Comparison of ENCODE assay signal across 7 cellular contexts in genomic region chr3:97910236-97910831, GRCh38.
A peak's percentile ranks its signal among the peaks of the same experiment; 100 is the strongest.
DNase-seq lines count a peak whose midpoint lies in the region; ATAC-seq and TF ChIP-seq lines count a peak whose summit lies in the region.
"Not testable (repeated sequence)": the region's sequence is repeated elsewhere in the genome, so short reads cannot be mapped to it uniquely, and the experiment has no call there.

No MANE protein-coding gene starts in this region.

- H3K4me1 ChIP-seq in DND-41 (ENCODE audit: insufficient read depth, low read length): peaks cover 26% of the 10 kb centered on the region
- peaks cover 11% of the 10 kb centered on the region; the same call in 1 of the 2 replicates for H3K4me1 ChIP-seq in HUES64 (ENCODE audit: insufficient read depth, low read length)
- not testable (repeated sequence) for H3K4me1 ChIP-seq in heart left ventricle, neural progenitor cell

- WGBS in HUES64: 61% methylated on average over 22 of the region's 24 CpGs
- 60 to 86% (median 73%) methylated on average over 21 to 24 of the region's 24 CpGs for WGBS in heart left ventricle, 4 donors

- intact Hi-C loops in heart left ventricle (cut with DNase I): loop anchor here in 1 of 10 donors (10.0 kb wide), 1 partner anchor 86 kb away; the partner anchor contains the start of gene CRYBG3

- H3K36me3 ChIP-seq in DND-41 (ENCODE audit: insufficient read depth, low read length) (peaks cover 18% of the 10 kb centered on the region), heart left ventricle (peaks cover 0 to 44% (median 34%) of the 10 kb centered on the region in 9 donors)
- not testable (repeated sequence) for H3K36me3 ChIP-seq in HUES64 (ENCODE audit: insufficient read depth, low read length); neural progenitor cell

- H3K27me3 ChIP-seq in DND-41 (ENCODE audit: insufficient read depth, low read length, poor library complexity); HUES64 (ENCODE audit: insufficient read depth, low read length); heart left ventricle; neural progenitor cell: not testable (repeated sequence)

- H3K4me3 Mint-ChIP-seq in activated naive CD8-positive, alpha-beta T cell: peak overlapping the region; percentile 67
- not testable (repeated sequence) for H3K4me3 Mint-ChIP-seq in neural progenitor cell

- peaks cover 23% of the 10 kb centered on the region for H3K4me1 Mint-ChIP-seq in activated naive CD8-positive, alpha-beta T cell (ENCODE audit: low read depth)
- H3K4me1 Mint-ChIP-seq in neural progenitor cell: not testable (repeated sequence)

- H3K27me3 Mint-ChIP-seq in activated naive CD8-positive, alpha-beta T cell; neural progenitor cell (ENCODE audit: insufficient read depth, low read depth): not testable (repeated sequence)

- peak overlapping the region; percentile 64 for H3K27ac Mint-ChIP-seq in activated naive CD8-positive, alpha-beta T cell
- not testable (repeated sequence) for H3K27ac Mint-ChIP-seq in neural progenitor cell

- not testable (repeated sequence) for H3F3A ChIP-seq in neural progenitor cell (ENCODE audit: low read depth)

- not testable (repeated sequence) for H3K36me3 Mint-ChIP-seq in activated naive CD8-positive, alpha-beta T cell; neural progenitor cell

- not testable (repeated sequence) for H3K79me2 ChIP-seq in DND-41 (ENCODE audit: insufficient read depth, low read length); neural progenitor cell (ENCODE audit: low read depth)

- H3K4me3 ChIP-seq in DND-41 (ENCODE audit: low read depth in 1 of 2, low read length in 2 of 2) (peak overlapping the region; percentile 17 to 64; a peak in 3 of 4 replicates), HUES64 (ENCODE audit: low read length) (0 out of 2 replicates have a peak overlapping the region, but pooled peaks have one; percentile 11), heart left ventricle (peak overlapping the region in 7 of 12 donors; percentile 7 to 38 (median 29))
- not testable (repeated sequence) for H3K4me3 ChIP-seq in neural progenitor cell

- peak; percentile 63 for ATAC-seq in DND-41 (ENCODE audit: insufficient read depth, low read depth)
- ATAC-seq in heart left ventricle: not testable (repeated sequence)

- H3K9me3 Mint-ChIP-seq in activated naive CD8-positive, alpha-beta T cell (ENCODE audit: low read depth); neural progenitor cell: not testable (repeated sequence)

- not testable (repeated sequence) for TF ChIP-seq CTCF in DND-41 (IDR thresholded peaks at IDR 0.05; ENCODE audit: borderline replicate concordance, extremely low read depth, low read length, poor library complexity, severe bottlenecking); heart left ventricle (IDR thresholded peaks at IDR 0.05); neural progenitor cell (IDR thresholded peaks at IDR 0.05)

- H3K4me2 ChIP-seq in DND-41 (ENCODE audit: insufficient read depth, low read length): peak overlapping the region; percentile 59
- H3K4me2 ChIP-seq in neural progenitor cell: not testable (repeated sequence)

- not testable (repeated sequence) for TF ChIP-seq POLR2A in heart left ventricle (IDR thresholded peaks at IDR 0.05)

- H3K9ac ChIP-seq in DND-41 (ENCODE audit: low read depth, low read length): peak overlapping the region; percentile 66
- not testable (repeated sequence) for H3K9ac ChIP-seq in HUES64 (ENCODE audit: low read depth, low read length); neural progenitor cell

- H3K9me3 ChIP-seq in DND-41 (ENCODE audit: insufficient read depth, low read length, severe bottlenecking); HUES64 (ENCODE audit: insufficient read depth, low read depth, low read length); heart left ventricle; neural progenitor cell (ENCODE audit: low read depth): not testable (repeated sequence)

- DNase-seq in DND-41 (peak; percentile 88), T-helper 22 cell (ENCODE audit: low read depth) (peak; percentile 8), heart left ventricle (peak in 4 of 5 donors; percentile 6 to 42 (median 22))
- DNase-seq in activated CD8-positive, alpha-beta memory T cell treated with anti-CD3 and anti-CD28 coated beads, Interleukin-2, amount 50 U/mL, for 4 hours: peak; percentile 20
- not testable (repeated sequence) for DNase-seq in neural progenitor cell (ENCODE audit: low spot score)

- H2AFZ ChIP-seq in DND-41 (ENCODE audit: low read depth, low read length): peak overlapping the region; percentile 74
- peak overlapping the region; percentile 28 for H2AFZ ChIP-seq in neural progenitor cell (replicated peaks)

- H3K27ac ChIP-seq in DND-41 (ENCODE audit: low read length) (peak overlapping the region; percentile 92), heart left ventricle (peak overlapping the region in 5 of 12 donors; percentile 12 to 47 (median 27))
- not testable (repeated sequence) for H3K27ac ChIP-seq in HUES64 (ENCODE audit: low read depth, low read length); neural progenitor cell

- not testable (repeated sequence) for H4K20me1 ChIP-seq in DND-41 (ENCODE audit: insufficient read depth, low read length); neural progenitor cell (ENCODE audit: low read depth)
